ENCODE assay signal across 20 cellular contexts in genomic region chr4:119014658-119015057, GRCh38.
A peak's percentile ranks its signal among the peaks of the same experiment; 100 is the strongest.
DNase-seq lines count a peak whose midpoint lies in the region; ATAC-seq and TF ChIP-seq lines count a peak whose summit lies in the region.
"Had no signal": no experiment of that assay in that cellular context is flagged by ENCODE, and none has a peak within 500 bp of the region (broad histone marks: within the 10 kb centered on the region; RNA-seq: fewer than 3 reads in every experiment).

No MANE protein-coding gene starts in this region.

- no peak overlapping the region for H4K12ac ChIP-seq in trophoblast cell (ENCODE audit: low read depth, low read length)

- TF ChIP-seq CTCF in esophagus squamous epithelium (IDR thresholded peaks at IDR 0.05) (no peak), psoas muscle (IDR thresholded peaks at IDR 0.05) (no peak), tibial artery (IDR thresholded peaks at IDR 0.05) (no peak)

- DNase-seq in NCI-H2227 treated with DMSO at 0.1 percent for 48 hours (lab: John Stamatoyannopoulos, UW), result peak; percentile 29
- no peak for DNase-seq in esophagus squamous epithelium (lab: John Stamatoyannopoulos, UW)
- DNase-seq in psoas muscle, result no peak
- DNase-seq in tibial artery, result no peak
- no peak for DNase-seq in GM23248
- DNase-seq in activated CD4-positive, alpha-beta T cell treated with anti-CD3 and anti-CD28 coated beads, Interleukin-2, amount 50 U/mL, for 1 hour, result no peak
- DNase-seq in trophoblast cell, result no peak
- DNase-seq: Calu3; CD8-positive, alpha-beta T cell; EL; NCI-H1436; NCI-H2029; NCI-H2171 treated with DMSO at 0.1 percent for 48 hours; NCI-H774; SIG-M5 had no signal

- H3K18ac ChIP-seq in trophoblast cell (ENCODE audit: low read length), result no peak overlapping the region

- no peak overlapping the region for H4K8ac ChIP-seq in trophoblast cell (ENCODE audit: low read depth, low read length)

- H3K4ac ChIP-seq in trophoblast cell (ENCODE audit: low read depth, low read length), result no peak overlapping the region

- H3K27me3 ChIP-seq in esophagus squamous epithelium, result no peaks in the 10 kb centered on the region
- no peaks in the 10 kb centered on the region for H3K27me3 ChIP-seq in psoas muscle (ENCODE audit: insufficient read depth in 3 of 3, low read length in 2 of 3)
- no peaks in the 10 kb centered on the region for H3K27me3 ChIP-seq in tibial artery
- no peaks in the 10 kb centered on the region for H3K27me3 ChIP-seq in GM23248 (replicated peaks; ENCODE audit: insufficient read depth)
- H3K27me3 ChIP-seq in trophoblast cell (ENCODE audit: insufficient read depth, low read length), result no peaks in the 10 kb centered on the region
- H3K27me3 ChIP-seq: BLaER1 treated with 17β-estradiol and CSF1 and Interleukin-3, amounts not matched to agents 10 nM and 100 nM had no signal

- no peak overlapping the region for H3K14ac ChIP-seq in trophoblast cell (ENCODE audit: low read length)

- no peaks in the 10 kb centered on the region for H4K20me1 ChIP-seq in GM23248 (ENCODE audit: insufficient read depth)
- H4K20me1 ChIP-seq: BLaER1 treated with 17β-estradiol and CSF1 and Interleukin-3, amounts not matched to agents 10 nM and 100 nM had no signal

- H3K4me3 ChIP-seq in esophagus squamous epithelium (no peak overlapping the region), psoas muscle (no peak overlapping the region), tibial artery (no peak overlapping the region), GM23248 (no peak overlapping the region), trophoblast cell (ENCODE audit: low read depth, low read length) (no peak overlapping the region)
- H3K4me3 ChIP-seq: BLaER1 treated with 17β-estradiol and CSF1 and Interleukin-3, amounts not matched to agents 10 nM and 100 nM; GM12878; HAP-1 had no signal

- H3K9ac ChIP-seq in GM23248, result no peak overlapping the region
- H3K9ac ChIP-seq in trophoblast cell (ENCODE audit: low read length), result no peak overlapping the region
- H3K9ac ChIP-seq: BLaER1 treated with 17β-estradiol and CSF1 and Interleukin-3, amounts not matched to agents 10 nM and 100 nM had no signal

- H3K9me3 ChIP-seq in esophagus squamous epithelium (no peaks in the 10 kb centered on the region), psoas muscle (no peaks in the 10 kb centered on the region), tibial artery (no peaks in the 10 kb centered on the region), GM23248 (ENCODE audit: low read depth) (no peaks in the 10 kb centered on the region), trophoblast cell (ENCODE audit: insufficient read depth, low read depth, low read length) (no peaks in the 10 kb centered on the region)
- H3K9me3 ChIP-seq: BLaER1 treated with 17β-estradiol and CSF1 and Interleukin-3, amounts not matched to agents 10 nM and 100 nM; HAP-1 had no signal

- 77 to 83% methylated on average over 2 of the region's 2 CpGs for WGBS in esophagus squamous epithelium, 2 donors
- WGBS in psoas muscle, 3 donors, result 43 to 51% (median 50%) methylated on average over 2 of the region's 2 CpGs
- 73 to 86% methylated on average over 2 of the region's 2 CpGs for WGBS in GM23248 (ENCODE audit: low coverage in 1 of 2, low lambda C conversion rate in 2 of 2, missing lambda C conversion rate in 2 of 2), 2 experiments
- no CpG with 5 or more reads among the region's 2 CpGs for WGBS in trophoblast cell (ENCODE audit: extremely low coverage, insufficient coverage, insufficient read length)

- in situ Hi-C loops in GM23248 (cut with MboI), result no loop called here

- H3K4me1 ChIP-seq in esophagus squamous epithelium (peaks cover 0 to 15% (median 6%) of the 10 kb centered on the region in 3 donors), psoas muscle (peaks cover 33% of the 10 kb centered on the region), tibial artery (peaks cover 3 to 81% (median 30%) of the 10 kb centered on the region in 4 donors), GM23248 (ENCODE audit: insufficient read depth) (peaks cover 23% of the 10 kb centered on the region), trophoblast cell (ENCODE audit: control insufficient read depth in 1 of 2, insufficient read depth in 2 of 2, low read length in 2 of 2) (no peaks in the 10 kb centered on the region)
- H3K4me1 ChIP-seq: BLaER1 treated with 17β-estradiol and CSF1 and Interleukin-3, amounts not matched to agents 10 nM and 100 nM; HAP-1 had no signal

- H3K4me2 ChIP-seq in GM23248 (ENCODE audit: unreplicated experiment), result no peak overlapping the region
- H3K4me2 ChIP-seq in trophoblast cell (ENCODE audit: low read length), result no peak overlapping the region
- H3K4me2 ChIP-seq: BLaER1 treated with 17β-estradiol and CSF1 and Interleukin-3, amounts not matched to agents 10 nM and 100 nM had no signal

- H2AFZ ChIP-seq in GM23248, result no peak overlapping the region; the same call in 1 of the 2 replicates
- H2AFZ ChIP-seq in trophoblast cell (ENCODE audit: insufficient read depth, low read length, poor library complexity), result no peak overlapping the region

- no peak overlapping the region for H2BK12ac ChIP-seq in trophoblast cell (ENCODE audit: low read length)

- H3K27ac ChIP-seq in esophagus squamous epithelium (peak overlapping the region in 3 of 4 donors; percentile 61 to 81 (median 80)), psoas muscle (peak overlapping the region; percentile 56), tibial artery (peak overlapping the region; percentile 68 to 81), GM23248 (no peak overlapping the region), trophoblast cell (ENCODE audit: low read depth, low read length) (no peak overlapping the region)
- H3K27ac ChIP-seq: BLaER1 treated with 17β-estradiol and CSF1 and Interleukin-3, amounts not matched to agents 10 nM and 100 nM; RWPE1 had no signal

- no peak for TF ChIP-seq POLR2A in esophagus squamous epithelium (IDR thresholded peaks at IDR 0.05)

- H4K91ac ChIP-seq in trophoblast cell (ENCODE audit: low read depth, low read length), result no peak overlapping the region

- H3F3A ChIP-seq in GM23248 (ENCODE audit: insufficient read depth), result peaks cover 23% of the 10 kb centered on the region

- H3K79me2 ChIP-seq in GM23248 (ENCODE audit: insufficient read depth) (no peaks in the 10 kb centered on the region), trophoblast cell (ENCODE audit: control insufficient read depth, insufficient read depth, low read length, poor library complexity) (no peaks in the 10 kb centered on the region)

- H2BK5ac ChIP-seq in trophoblast cell (ENCODE audit: low read depth, low read length, poor library complexity), result no peak overlapping the region

- intact Hi-C loops in esophagus squamous epithelium (cut with DNase I), result no loop called here
- intact Hi-C loops in psoas muscle (cut with DNase I), result no loop called here
- intact Hi-C loops in tibial artery (cut with DNase I; ENCODE audit: low total_unique reads), result no loop called here

- H2BK120ac ChIP-seq in trophoblast cell (ENCODE audit: insufficient read depth, low read length, poor library complexity), result no peak overlapping the region

- H3K36me3 ChIP-seq in esophagus squamous epithelium, result no peaks in the 10 kb centered on the region
- H3K36me3 ChIP-seq in psoas muscle (ENCODE audit: insufficient read depth in 1 of 2, low read depth in 1 of 2), result no peaks in the 10 kb centered on the region
- no peaks in the 10 kb centered on the region for H3K36me3 ChIP-seq in tibial artery
- no peaks in the 10 kb centered on the region for H3K36me3 ChIP-seq in GM23248 (ENCODE audit: low read depth)
- no peaks in the 10 kb centered on the region for H3K36me3 ChIP-seq in trophoblast cell (ENCODE audit: control insufficient read depth in 1 of 2, insufficient read depth in 2 of 2, low read length in 2 of 2)
- H3K36me3 ChIP-seq: BLaER1 treated with 17β-estradiol and CSF1 and Interleukin-3, amounts not matched to agents 10 nM and 100 nM; HAP-1 had no signal

- no peaks in the 10 kb centered on the region for H3K9me2 ChIP-seq in GM23248 (ENCODE audit: insufficient read depth)

- no peak overlapping the region for H3K23ac ChIP-seq in trophoblast cell (ENCODE audit: low read length)

- no peak overlapping the region for H2AK5ac ChIP-seq in trophoblast cell (ENCODE audit: low read length)

- ATAC-seq in psoas muscle, result no peak
- no peak for ATAC-seq in HG02623 (IDR thresholded peaks at IDR 0.05; ENCODE audit: unreplicated experiment)
- ATAC-seq: CD8-positive, alpha-beta T cell; GM12878 had no signal

- no peaks in the 10 kb centered on the region for H3K79me1 ChIP-seq in trophoblast cell (ENCODE audit: low read length)

Comparison
In these comparisons a context has a peak if more than half of its experiments do, and no peak if none do; other contexts are left out.
1. H3K27ac ChIP-seq: peak in esophagus squamous epithelium (3 of 4), psoas muscle (single experiment) and tibial artery (2 of 2); none in GM23248 (single experiment) and trophoblast cell (single experiment).